8 cellular contexts compared by ENCODE assay signal in genomic region chr3:18847583-18848197, GRCh38.
DNase-seq lines count a peak whose midpoint lies in the region; ATAC-seq and TF ChIP-seq lines count a peak whose summit lies in the region.

No MANE protein-coding gene starts in this region.

- peak; percentile 43 for ATAC-seq in stimulated activated naive CD8-positive, alpha-beta T cell treated with anti-CD3 and anti-CD28 coated beads, Interleukin-15, amount 100 ng/mL, for 72 hours
- ATAC-seq in stimulated activated naive CD8-positive, alpha-beta T cell treated with anti-CD3 and anti-CD28 coated beads, Interleukin-15, Interleukin-2, amounts not matched to agents 100 U/mL and 50 U/mL, for 24 hours = no peak
- peak; percentile 86 for ATAC-seq in HG03442 (IDR thresholded peaks at IDR 0.05; ENCODE audit: unreplicated experiment)
- no peak for ATAC-seq in mucosa of descending colon

- H3K9me3 ChIP-seq in mucosa of descending colon = no peaks in the 10 kb centered on the region

- no peaks in the 10 kb centered on the region for H3K36me3 ChIP-seq in mucosa of descending colon (ENCODE audit: low read depth)

- H3K9me3 Mint-ChIP-seq in stimulated activated naive CD8-positive, alpha-beta T cell treated with anti-CD3 and anti-CD28 coated beads, Interleukin-15, amount 100 ng/mL, for 72 hours = no peaks in the 10 kb centered on the region

- H3K27ac Mint-ChIP-seq in stimulated activated naive CD8-positive, alpha-beta T cell treated with anti-CD3 and anti-CD28 coated beads, Interleukin-15, amount 100 ng/mL, for 72 hours = no peak overlapping the region

- H3K4me3 Mint-ChIP-seq in stimulated activated naive CD8-positive, alpha-beta T cell treated with anti-CD3 and anti-CD28 coated beads, Interleukin-15, amount 100 ng/mL, for 72 hours = no peak overlapping the region

- H3K4me1 ChIP-seq in mucosa of descending colon (ENCODE audit: low read depth) = no peaks in the 10 kb centered on the region

- intact Hi-C loops in mucosa of descending colon (cut with DNase I, micrococcal nuclease) (no loop called here), head of caudate nucleus (cut with DNase I) (no loop called here)

- H3K4me3 ChIP-seq in choroid plexus epithelial cell (ENCODE audit: low read depth, low read length) = no peak overlapping the region
- H3K4me3 ChIP-seq in mucosa of descending colon = no peak overlapping the region

- H3K4me1 Mint-ChIP-seq in stimulated activated naive CD8-positive, alpha-beta T cell treated with anti-CD3 and anti-CD28 coated beads, Interleukin-15, amount 100 ng/mL, for 72 hours = peaks cover 12% of the 10 kb centered on the region

- no peaks in the 10 kb centered on the region for H3K27me3 Mint-ChIP-seq in stimulated activated naive CD8-positive, alpha-beta T cell treated with anti-CD3 and anti-CD28 coated beads, Interleukin-15, amount 100 ng/mL, for 72 hours

- TF ChIP-seq CTCF in choroid plexus epithelial cell (conservative IDR thresholded peaks at IDR 0.05; ENCODE audit: low read depth, low read length) (no peak), mucosa of descending colon (IDR thresholded peaks at IDR 0.05) (no peak)

- DNase-seq in stimulated activated naive CD8-positive, alpha-beta T cell treated with anti-CD3 and anti-CD28 coated beads, Interleukin-15, amount 100 ng/mL, for 72 hours = no peak
- DNase-seq in stimulated activated naive CD8-positive, alpha-beta T cell treated with anti-CD3 and anti-CD28 coated beads, Interleukin-15, Interleukin-2, amounts not matched to agents 100 U/mL and 50 U/mL, for 24 hours = no peak
- peak; percentile 0 for DNase-seq in choroid plexus epithelial cell (ENCODE audit: low read depth)
- no peak for DNase-seq in epidermal melanocyte (ENCODE audit: insufficient read length, low spot score)
- DNase-seq in mucosa of descending colon = no peak
- no peak for DNase-seq in head of caudate nucleus
- DNase-seq in ecto neural progenitor cell (ENCODE audit: low spot score) = no peak

Comparison
In these comparisons a context has a peak if more than half of its experiments do, and no peak if none do; other contexts are left out.
1. ATAC-seq: peak in stimulated activated naive CD8-positive, alpha-beta T cell treated with anti-CD3 and anti-CD28 coated beads, Interleukin-15, amount 100 ng/mL, for 72 hours (single experiment) and HG03442 (single experiment); none in stimulated activated naive CD8-positive, alpha-beta T cell treated with anti-CD3 and anti-CD28 coated beads, Interleukin-15, Interleukin-2, amounts not matched to agents 100 U/mL and 50 U/mL, for 24 hours (single experiment) and mucosa of descending colon (single experiment).